ENCODE assay signal across 12 cellular contexts in genomic region chr14:67668559-67668958, GRCh38.
DNase-seq lines count a peak whose midpoint lies in the region; ATAC-seq and TF ChIP-seq lines count a peak whose summit lies in the region.
"Had no signal": no experiment of that assay in that cellular context is flagged by ENCODE, and none has a peak within 500 bp of the region (broad histone marks: within the 10 kb centered on the region; RNA-seq: fewer than 3 reads in every experiment).

No MANE protein-coding gene starts in this region.

- no peak for ATAC-seq in GM19452 (IDR thresholded peaks at IDR 0.05; ENCODE audit: unreplicated experiment)
- no peak for ATAC-seq in GM21529 (IDR thresholded peaks at IDR 0.05; ENCODE audit: unreplicated experiment)
- ATAC-seq: sciatic nerve had no signal

- H3K9ac ChIP-seq in KMS-11: no peak overlapping the region

- no peaks in the 10 kb centered on the region for H3K36me3 ChIP-seq in KMS-11 (ENCODE audit: insufficient read depth)

- peaks cover 57% of the 10 kb centered on the region for H3K4me1 ChIP-seq in KMS-11 (ENCODE audit: low read depth, poor library complexity, severe bottlenecking)

- H3K27ac ChIP-seq in KMS-11: no peak overlapping the region
- H3K27ac ChIP-seq: 22Rv1 had no signal

- peaks cover 29% of the 10 kb centered on the region; the same call in 1 of the 2 replicates for H3K79me2 ChIP-seq in KMS-11 (ENCODE audit: insufficient read depth, low read depth)

- H2AFZ ChIP-seq in KMS-11 (ENCODE audit: low read depth): no peak overlapping the region

- H3K4me3 ChIP-seq in GM12865 (ENCODE audit: low read depth, low read length) (no peak overlapping the region), KMS-11 (IDR thresholded peaks at IDR 0.05; ENCODE audit: insufficient read depth, low read depth, low read length) (no peak overlapping the region)

- TF ChIP-seq CTCF in GM12865 (IDR thresholded peaks at IDR 0.05; ENCODE audit: insufficient read depth, low read depth, low read length, missing control alignments) (no peak), KMS-11 (conservative IDR thresholded peaks at IDR 0.05; ENCODE audit: low read depth, low read length) (no peak)

- H4K20me1 ChIP-seq in KMS-11 (ENCODE audit: insufficient read depth): 0 out of 2 replicates have a peak, but pooled peaks cover 4% of the 10 kb centered on the region

- DNase-seq in NCI-H146 (lab: John Stamatoyannopoulos, UW) (peak; percentile 0), NCI-H146 treated with DMSO at 0.1 percent for 48 hours (lab: John Stamatoyannopoulos, UW; ENCODE audit: unreplicated experiment) (no peak), GM12865 (ENCODE audit: low read depth) (peak; percentile 63), globus pallidus (ENCODE audit: low spot score) (peak; percentile 23), NCI-H128 (lab: John Stamatoyannopoulos, UW; ENCODE audit: unreplicated experiment) (no peak)
- DNase-seq: HFFc6, NCI-H2227 treated with DMSO at 0.1 percent for 48 hours had no signal

- H3K27me3 ChIP-seq in KMS-11 (ENCODE audit: insufficient read depth, low read depth): no peaks in the 10 kb centered on the region

- H3K4me2 ChIP-seq in KMS-11: peak overlapping the region; percentile 36; the same call in 1 of the 2 replicates

Comparison
In these comparisons a context has a peak if more than half of its experiments do, and no peak if none do; other contexts are left out.
1. DNase-seq: peak in NCI-H146 (single experiment), GM12865 (single experiment) and globus pallidus (single experiment); none in NCI-H146 treated with DMSO at 0.1 percent for 48 hours (single experiment) and NCI-H128 (single experiment).